Comparison of ENCODE assay signal across 7 cellular contexts in genomic region chr11:63999349-64000025, GRCh38. TPM values are rescaled to one million over a fixed set of nuclear protein-coding genes. Genes with fewer than 3 reads are reported as not detected.
DNase-seq lines count a peak whose midpoint lies in the region; ATAC-seq, FAIRE-seq and TF ChIP-seq lines count a peak whose summit lies in the region.

No MANE protein-coding gene starts in this region.

- DNase-seq in IMR-90 (no peak), H1 (ENCODE audit: low read depth in 1 of 2, low spot score in 2 of 2) (peak; percentile 46 to 87), neural crest cell (ENCODE audit: low read depth, low spot score) (peak; percentile 61), tibial artery (peak in 1 of 2 donors; percentile 77), NCI-H1436 treated with DMSO at 0.1 percent for 48 hours (lab: John Stamatoyannopoulos, UW) (no peak)
- DNase-seq in activated CD4-positive, alpha-beta memory T cell treated with anti-CD3 and anti-CD28 coated beads, Interleukin-2, amount 10 ng/mL, durations not matched to agents 7 days and 5 days: peak; percentile 42

- no peak overlapping the region for H3K9ac ChIP-seq in IMR-90 (ENCODE audit: low read depth, low read length)
- H3K9ac ChIP-seq in H1 (replicated peaks in 1 of 4; ENCODE audit: extremely low read depth in 1 of 4, low read depth in 3 of 4, low read length in 3 of 4): no peak overlapping the region; a peak in 1 of 7 replicates

- 56% methylated on average over 14 of the region's 59 CpGs; no CpG with 5 or more reads in 1 of the 2 experiments for WGBS in IMR-90 (ENCODE audit: extremely low coverage in 2 of 2, insufficient read length in 1 of 2), 2 experiments
- WGBS in H1 (ENCODE audit: extremely low coverage in 1 of 2, insufficient coverage in 1 of 2, insufficient read length in 1 of 2, insufficient replicate concordance in 2 of 2, low coverage in 1 of 2, low lambda C conversion rate in 2 of 2, missing lambda C conversion rate in 1 of 2), 2 experiments: 12% methylated on average over 8 of the region's 59 CpGs; no CpG with 5 or more reads in 1 of the 2 experiments

- H3K23ac ChIP-seq in IMR-90 (ENCODE audit: low read depth, low read length): no peak overlapping the region
- no peak overlapping the region for H3K23ac ChIP-seq in H1 (ENCODE audit: insufficient read length)

- no peak overlapping the region for H3K4me3 Mint-ChIP-seq in activated CD4-positive, alpha-beta memory T cell treated with anti-CD3 and anti-CD28 coated beads, Interleukin-2, amount 10 ng/mL, durations not matched to agents 7 days and 5 days
- no peak overlapping the region for H3K4me3 Mint-ChIP-seq in neural crest cell

- H2BK15ac ChIP-seq in IMR-90 (ENCODE audit: low read depth, low read length): no peak overlapping the region
- no peak overlapping the region for H2BK15ac ChIP-seq in H1 (ENCODE audit: low read length)

- no TSS peak for BruUV-seq in IMR-90 (replicated peaks; lab: Mats Ljungman, UMichigan)

- H3K4ac ChIP-seq in IMR-90 (ENCODE audit: low read depth, low read length) (no peak overlapping the region), H1 (replicated peaks; ENCODE audit: insufficient read length, low read depth, low read length) (no peak overlapping the region)

- H3K27ac ChIP-seq in IMR-90 (ENCODE audit: insufficient read depth, low read length) (no peak overlapping the region), H1 (ENCODE audit: low read depth, low read length) (no peak overlapping the region), tibial artery (no peak overlapping the region)

- no peaks in the 10 kb centered on the region for H3K27me3 ChIP-seq in IMR-90 (ENCODE audit: control insufficient read depth, insufficient read depth, low read length)
- H3K27me3 ChIP-seq in H1 (replicated peaks in 1 of 4; ENCODE audit: control insufficient read depth in 3 of 4, extremely low read depth in 1 of 4, insufficient read depth in 3 of 4, low read length in 3 of 4): peaks cover 5 to 33% (median 22%) of the 10 kb centered on the region in 4 experiments; a peak in 6 of 7 replicates
- H3K27me3 ChIP-seq in tibial artery: peaks cover 0 to 7% of the 10 kb centered on the region in 2 donors

- in situ Hi-C loops in IMR-90 (cut with MboI; ENCODE audit: low sequenced_read_pairs): no loop called here

- H3K4me1 ChIP-seq in IMR-90 (ENCODE audit: control insufficient read depth, insufficient read depth, low read length) (0 out of 2 replicates have a peak, but pooled peaks cover 1% of the 10 kb centered on the region), H1 (replicated peaks in 1 of 4; ENCODE audit: control insufficient read depth in 3 of 4, insufficient read depth in 4 of 4, low read length in 3 of 4) (peaks cover 2 to 23% (median 12%) of the 10 kb centered on the region in 4 experiments; a peak in 6 of 7 replicates), tibial artery (peaks cover 0 to 33% (median 22%) of the 10 kb centered on the region in 4 donors)

- peaks cover 4 to 14% of the 10 kb centered on the region in 2 experiments; a peak in 3 of 4 replicates for H3K79me1 ChIP-seq in IMR-90 (ENCODE audit: low read depth in 1 of 2, low read length in 2 of 2)
- peaks cover 7% of the 10 kb centered on the region; the same call in 1 of the 2 replicates for H3K79me1 ChIP-seq in H1 (ENCODE audit: low read depth, low read length)

- no peak overlapping the region for H2BK12ac ChIP-seq in H1 (ENCODE audit: low read depth, low read length)

- H2AK5ac ChIP-seq in IMR-90 (ENCODE audit: low read depth, low read length) (no peak overlapping the region), H1 (ENCODE audit: low read depth, low read length) (no peak overlapping the region)

- peaks cover 11% of the 10 kb centered on the region for H3K4me1 Mint-ChIP-seq in activated CD4-positive, alpha-beta memory T cell treated with anti-CD3 and anti-CD28 coated beads, Interleukin-2, amount 10 ng/mL, durations not matched to agents 7 days and 5 days
- H3K4me1 Mint-ChIP-seq in neural crest cell: peaks cover 19% of the 10 kb centered on the region

- ATAC-seq in IMR-90 (ENCODE audit: low read depth) (peak; percentile 5), HG02870 (IDR thresholded peaks at IDR 0.05; ENCODE audit: unreplicated experiment) (no peak)

- H2AK9ac ChIP-seq in IMR-90 (replicated peaks; ENCODE audit: low read depth, low read length, poor library complexity): no peak overlapping the region

- no peak for TF ChIP-seq CTCF in IMR-90 (conservative IDR thresholded peaks at IDR 0.05; ENCODE audit: low read depth, low read length)
- TF ChIP-seq CTCF in H1 (IDR thresholded peaks at IDR 0.05; ENCODE audit: control extremely low read depth in 1 of 3, insufficient read depth in 1 of 3, low read depth in 1 of 3, low read length in 3 of 3): no peak
- no peak for TF ChIP-seq CTCF in neural crest cell (conservative IDR thresholded peaks at IDR 0.05)
- no peak for TF ChIP-seq CTCF in tibial artery (IDR thresholded peaks at IDR 0.05)

- no peak for FAIRE-seq in H1 (lab: Jason Lieb, UNC)

- H4K8ac ChIP-seq in IMR-90 (ENCODE audit: low read depth in 2 of 2, low read length in 2 of 2) (no peak overlapping the region), H1 (ENCODE audit: extremely low read depth, insufficient read depth, low read length) (peak overlapping the region; percentile 59; the same call in 1 of the 2 replicates)

- no peak overlapping the region for H3K56ac ChIP-seq in IMR-90 (ENCODE audit: extremely low read depth, insufficient read depth, low read length)
- H3K56ac ChIP-seq in H1 (replicated peaks; ENCODE audit: insufficient read length, low read depth, low read length): no peak overlapping the region

- no peak for TF ChIP-seq EP300 in H1 (IDR thresholded peaks at IDR 0.05; ENCODE audit: borderline replicate concordance in 1 of 2, low read depth in 2 of 2, low read length in 2 of 2)

- peaks cover 2% of the 10 kb centered on the region for H3K27me3 Mint-ChIP-seq in activated CD4-positive, alpha-beta memory T cell treated with anti-CD3 and anti-CD28 coated beads, Interleukin-2, amount 10 ng/mL, durations not matched to agents 7 days and 5 days
- H3K27me3 Mint-ChIP-seq in neural crest cell (ENCODE audit: low read depth): peaks cover 20% of the 10 kb centered on the region

- 0 out of 2 replicates have a peak, but pooled peaks cover 3% of the 10 kb centered on the region for H3K9me1 ChIP-seq in IMR-90 (ENCODE audit: insufficient read depth, low read length)

- no peak overlapping the region for H4K91ac ChIP-seq in IMR-90 (ENCODE audit: insufficient read depth, low read depth, low read length)
- no peak overlapping the region for H4K91ac ChIP-seq in H1 (replicated peaks; ENCODE audit: insufficient read length, low read length)

- H3K36me3 ChIP-seq in IMR-90 (ENCODE audit: control insufficient read depth, insufficient read depth, low read length) (peaks cover 35% of the 10 kb centered on the region), H1 (ENCODE audit: control insufficient read depth in 2 of 4, insufficient read depth in 4 of 4, low read length in 3 of 4) (peaks cover 7 to 24% (median 14%) of the 10 kb centered on the region in 4 experiments), tibial artery (peaks cover 22 to 45% (median 42%) of the 10 kb centered on the region in 3 donors)

- POLR2A ChIA-PET in IMR-90 (lab: Charles Lee; ENCODE audit: unreplicated experiment): no interaction called here
- POLR2A ChIA-PET in activated CD4-positive, alpha-beta memory T cell treated with anti-CD3 and anti-CD28 coated beads, Interleukin-2, amount 10 ng/mL, durations not matched to agents 7 days and 5 days (lab: Charles Lee): interaction anchor here (0.9 to 2.4 kb wide), 6 partner anchors 8 to 301 kb away, joined by 3 to 11 read pairs (median 4); partner anchors contain the start of genes CATSPERZ and OTUB1
- POLR2A ChIA-PET in H1 (lab: Charles Lee; ENCODE audit: partially characterized antibody): interaction anchor here (0.7 to 5.1 kb wide), 12 partner anchors 9 to 270 kb away, joined by 3 to 46 read pairs (median 4); no protein-coding TSS in a partner anchor

- peak overlapping the region; percentile 21 for H2AFZ ChIP-seq in IMR-90 (replicated peaks; ENCODE audit: low read length, poor library complexity)
- no peak overlapping the region for H2AFZ ChIP-seq in H1 (ENCODE audit: low read length)

- CTCF ChIA-PET in IMR-90 (lab: Yijun Ruan, JAX): no interaction called here
- CTCF ChIA-PET in activated CD4-positive, alpha-beta memory T cell treated with anti-CD3 and anti-CD28 coated beads, Interleukin-2, amount 10 ng/mL, durations not matched to agents 7 days and 5 days (lab: Charles Lee): interaction anchor here (0.7 to 4.9 kb wide), 12 partner anchors 12 to 232 kb away, joined by 3 to 107 read pairs (median 4); partner anchors contain the start of gene COX8A
- CTCF ChIA-PET in H1 (lab: Charles Lee; ENCODE audit: partially characterized antibody): interaction anchor here (0.6 to 6.8 kb wide), 36 partner anchors 9 to 1113 kb away, joined by 3 to 171 read pairs (median 6); partner anchors contain the start of genes FLRT1 and STIP1

- H4K5ac ChIP-seq in IMR-90 (ENCODE audit: low read depth, low read length) (no peak overlapping the region), H1 (ENCODE audit: insufficient read length, low read depth, low read length) (no peak overlapping the region)

- H2BK120ac ChIP-seq in IMR-90 (ENCODE audit: low read depth, low read length) (no peak overlapping the region), H1 (replicated peaks; ENCODE audit: low read depth, low read length) (no peak overlapping the region)

- no peaks in the 10 kb centered on the region for H3K9me3 ChIP-seq in IMR-90 (ENCODE audit: control insufficient read depth, insufficient read depth, low read length)
- H3K9me3 ChIP-seq in H1 (ENCODE audit: insufficient read depth in 2 of 2, low read depth in 1 of 2, low read length in 1 of 2): no peaks in the 10 kb centered on the region
- no peaks in the 10 kb centered on the region for H3K9me3 ChIP-seq in tibial artery

- H4K20me1 ChIP-seq in IMR-90 (ENCODE audit: insufficient read depth, low read length) (peaks cover 23% of the 10 kb centered on the region), H1 (replicated peaks in 1 of 2; ENCODE audit: control insufficient read depth in 1 of 2, insufficient read depth in 2 of 2, low read length in 2 of 2) (peaks cover 4 to 27% of the 10 kb centered on the region in 2 experiments)

- no peak for TF ChIP-seq POLR2A in IMR-90 (IDR thresholded peaks at IDR 0.05; ENCODE audit: low read depth, low read length)
- TF ChIP-seq POLR2A in H1 (IDR thresholded peaks at IDR 0.05; ENCODE audit: control extremely low read depth in 1 of 2, low read depth in 2 of 2, low read length in 2 of 2): no peak; a peak in 1 of 3 replicates

- no peak overlapping the region for H3K27ac Mint-ChIP-seq in activated CD4-positive, alpha-beta memory T cell treated with anti-CD3 and anti-CD28 coated beads, Interleukin-2, amount 10 ng/mL, durations not matched to agents 7 days and 5 days
- H3K27ac Mint-ChIP-seq in neural crest cell (ENCODE audit: unreplicated experiment): no peak overlapping the region

- no peaks in the 10 kb centered on the region for H3K9me3 Mint-ChIP-seq in activated CD4-positive, alpha-beta memory T cell treated with anti-CD3 and anti-CD28 coated beads, Interleukin-2, amount 10 ng/mL, durations not matched to agents 7 days and 5 days
- H3K9me3 Mint-ChIP-seq in neural crest cell: no peaks in the 10 kb centered on the region

- TF ChIP-seq RAD21 in IMR-90 (IDR thresholded peaks at IDR 0.05; ENCODE audit: low read length) (no peak), H1 (IDR thresholded peaks at IDR 0.05 in 1 of 2, conservative IDR thresholded peaks at IDR 0.05 in 1 of 2; ENCODE audit: low read depth in 2 of 2, low read length in 2 of 2) (no peak)

- dilution Hi-C loops in IMR-90 (cut with HindIII; ENCODE audit: low sequenced_read_pairs, unreplicated experiment): no loop called here

- H3K14ac ChIP-seq in IMR-90 (replicated peaks; ENCODE audit: low read depth, low read length) (no peak overlapping the region), H1 (ENCODE audit: insufficient read length) (no peak overlapping the region)

- no peak overlapping the region for H3K4me3 ChIP-seq in IMR-90 (ENCODE audit: insufficient read depth, low read depth, low read length)
- H3K4me3 ChIP-seq in H1 (ENCODE audit: extremely low read depth in 1 of 4, insufficient read depth in 2 of 4, low read depth in 3 of 4, low read length in 4 of 4): peak overlapping the region; percentile 14 to 61 (median 47)
- H3K4me3 ChIP-seq in tibial artery: peak overlapping the region; percentile 5 to 47

- H3K23me2 ChIP-seq in H1 (ENCODE audit: low read depth, low read length): peaks cover 18% of the 10 kb centered on the region; the same call in 1 of the 2 replicates

- intact Hi-C loops in IMR-90 (cut with micrococcal nuclease): loop anchor here (1.0 to 10.0 kb wide), 2 partner anchors 149 to 305 kb away; partner anchors contain the start of genes CATSPERZ and ESRRA
- intact Hi-C loops in tibial artery (cut with DNase I; ENCODE audit: low total_unique reads): loop anchor here (2.0 kb wide), 1 partner anchor 149 kb away; no protein-coding TSS in a partner anchor

- peaks cover 0 to 2% of the 10 kb centered on the region in 2 experiments; a peak in 1 of 4 replicates for H3K79me2 ChIP-seq in H1 (ENCODE audit: control insufficient read depth in 1 of 2, insufficient read depth in 2 of 2, low read length in 2 of 2)

- H3K4me2 ChIP-seq in IMR-90 (ENCODE audit: low read depth, low read length) (no peak overlapping the region), H1 (ENCODE audit: insufficient read depth in 1 of 2, low read depth in 2 of 2, low read length in 2 of 2) (peak overlapping the region; percentile 70 to 98)

- H3K18ac ChIP-seq in IMR-90 (ENCODE audit: low read depth, low read length) (no peak overlapping the region), H1 (ENCODE audit: extremely low read depth, low read length) (0 out of 2 replicates have a peak overlapping the region, but pooled peaks have one; percentile 87)

- peaks cover 23% of the 10 kb centered on the region for H3K36me3 Mint-ChIP-seq in activated CD4-positive, alpha-beta memory T cell treated with anti-CD3 and anti-CD28 coated beads, Interleukin-2, amount 10 ng/mL, durations not matched to agents 7 days and 5 days (ENCODE audit: low read depth)
- H3K36me3 Mint-ChIP-seq in neural crest cell (ENCODE audit: low read depth): peaks cover 3% of the 10 kb centered on the region

- H2BK5ac ChIP-seq in IMR-90 (ENCODE audit: low read depth, low read length, poor library complexity, severe bottlenecking) (no peak overlapping the region), H1 (ENCODE audit: low read depth, low read length) (no peak overlapping the region)

- H2BK20ac ChIP-seq in IMR-90 (ENCODE audit: low read depth, low read length): no peak overlapping the region
- H2BK20ac ChIP-seq in H1 (ENCODE audit: low read length): no peak overlapping the region

RNA-seq across cellular contexts. Expression of gene OTUB1, which starts 13.2 kb away (rescaled TPM):
- total RNA-seq in IMR-90 (2012; rRNA removed): 53.6 and 69.0 TPM in 2 replicates
- polyA plus RNA-seq in IMR-90 (2012; rRNA removed): 168 and 184 TPM in 2 replicates
- 107 and 174 TPM in 2 replicates for polyA plus RNA-seq in IMR-90 (2012; cell fraction: cytosol; rRNA removed)
- 310 and 475 TPM in 2 replicates for polyA plus RNA-seq in IMR-90 (2012; cell fraction: nucleus; rRNA removed; ENCODE audit: low replicate concordance)
- total RNA-seq in activated CD4-positive, alpha-beta memory T cell treated with anti-CD3 and anti-CD28 coated beads, Interleukin-2, amount 10 ng/mL, durations not matched to agents 7 days and 5 days: 10 to 100 TPM; 86.8 to 93.6 TPM
- 110 and 112 TPM in 2 replicates for total RNA-seq in H1 (2021; fragmentation: NEBNext Ultra II Directional; extraction: Animal tissue kit (Norgen Biotek cat#: 25700))
- 274 and 348 TPM in 2 replicates for polyA plus RNA-seq in H1 (2011; rRNA removed)
- 214 TPM for polyA plus RNA-seq in H1 (2011; cell fraction: cytosol; rRNA removed)
- polyA plus RNA-seq in H1 (2011; cell fraction: nucleus; rRNA removed): 408 TPM
- 116 to 162 TPM (median 150 TPM) in 4 replicates for polyA plus RNA-seq in H1 (2012, experiment 1 of 2)
- polyA plus RNA-seq in H1 (2012, experiment 2 of 2): 177 TPM
- 88.3 TPM for polyA plus RNA-seq in H1 (2013, experiment 1 of 2)
- 81.7 TPM for polyA plus RNA-seq in H1 (2013, experiment 2 of 2)
- 105 and 113 TPM in 2 replicates for polyA minus RNA-seq in H1 (2011; rRNA and poly(A)+ RNA removed)
- polyA minus RNA-seq in H1 (2011; cell fraction: cytosol; rRNA and poly(A)+ RNA removed): 71.3 TPM
- polyA minus RNA-seq in H1 (2011; cell fraction: nucleus; rRNA and poly(A)+ RNA removed): 57.0 TPM
- total RNA-seq in neural crest cell: 122 and 124 TPM in 2 replicates

RNA-seq across cellular contexts. Expression of gene COX8A, which starts 25.1 kb away (rescaled TPM):
- total RNA-seq in IMR-90 (2012; rRNA removed): 250 and 315 TPM in 2 replicates
- polyA plus RNA-seq in IMR-90 (2012; rRNA removed): 598 and 701 TPM in 2 replicates
- polyA plus RNA-seq in IMR-90 (2012; cell fraction: cytosol; rRNA removed): 770 and 1,094 TPM in 2 replicates
- 142 and 372 TPM in 2 replicates for polyA plus RNA-seq in IMR-90 (2012; cell fraction: nucleus; rRNA removed; ENCODE audit: low replicate concordance)
- 100 to 1,000 TPM; 506 to 527 TPM for total RNA-seq in activated CD4-positive, alpha-beta memory T cell treated with anti-CD3 and anti-CD28 coated beads, Interleukin-2, amount 10 ng/mL, durations not matched to agents 7 days and 5 days
- total RNA-seq in H1 (2021; fragmentation: NEBNext Ultra II Directional; extraction: Animal tissue kit (Norgen Biotek cat#: 25700)): 365 and 413 TPM in 2 replicates
- polyA plus RNA-seq in H1 (2011; rRNA removed): 1,720 and 2,058 TPM in 2 replicates
- 801 TPM for polyA plus RNA-seq in H1 (2011; cell fraction: cytosol; rRNA removed)
- polyA plus RNA-seq in H1 (2011; cell fraction: nucleus; rRNA removed): 895 TPM
- 439 to 800 TPM (median 741 TPM) in 4 replicates for polyA plus RNA-seq in H1 (2012, experiment 1 of 2)
- polyA plus RNA-seq in H1 (2012, experiment 2 of 2): 1,693 TPM
- 891 TPM for polyA plus RNA-seq in H1 (2013, experiment 1 of 2)
- 816 TPM for polyA plus RNA-seq in H1 (2013, experiment 2 of 2)
- polyA minus RNA-seq in H1 (2011; rRNA and poly(A)+ RNA removed): 145 and 160 TPM in 2 replicates
- 241 TPM for polyA minus RNA-seq in H1 (2011; cell fraction: cytosol; rRNA and poly(A)+ RNA removed)
- 152 TPM for polyA minus RNA-seq in H1 (2011; cell fraction: nucleus; rRNA and poly(A)+ RNA removed)
- 349 and 389 TPM in 2 replicates for total RNA-seq in neural crest cell

RNA-seq across cellular contexts. Expression of gene FLRT1, which starts 36.2 kb away (rescaled TPM):
- under 0.01 TPM in 2 replicates for total RNA-seq in IMR-90 (2012; rRNA removed)
- polyA plus RNA-seq in IMR-90 (2012; rRNA removed): 0.07 TPM in 1 of 2 replicates, not detected in the other
- 0.08 TPM in 1 of 2 replicates, not detected in the other for polyA plus RNA-seq in IMR-90 (2012; cell fraction: cytosol; rRNA removed)
- polyA plus RNA-seq in IMR-90 (2012; cell fraction: nucleus; rRNA removed; ENCODE audit: low replicate concordance): 0.02 and 0.05 TPM in 2 replicates
- under 1 TPM; 0.05 to 0.23 TPM for total RNA-seq in activated CD4-positive, alpha-beta memory T cell treated with anti-CD3 and anti-CD28 coated beads, Interleukin-2, amount 10 ng/mL, durations not matched to agents 7 days and 5 days
- total RNA-seq in H1 (2021; fragmentation: NEBNext Ultra II Directional; extraction: Animal tissue kit (Norgen Biotek cat#: 25700)): 0.28 and 0.42 TPM in 2 replicates
- 0.14 and 0.20 TPM in 2 replicates for polyA plus RNA-seq in H1 (2011; rRNA removed)
- 0.10 TPM for polyA plus RNA-seq in H1 (2011; cell fraction: cytosol; rRNA removed)
- 0.19 TPM for polyA plus RNA-seq in H1 (2011; cell fraction: nucleus; rRNA removed)
- 0.30 to 0.89 TPM (median 0.74 TPM) in 4 replicates for polyA plus RNA-seq in H1 (2012, experiment 1 of 2)
- 0.17 TPM for polyA plus RNA-seq in H1 (2012, experiment 2 of 2)
- 0.61 TPM for polyA plus RNA-seq in H1 (2013, experiment 1 of 2)
- 0.59 TPM for polyA plus RNA-seq in H1 (2013, experiment 2 of 2)
- polyA minus RNA-seq in H1 (2011; rRNA and poly(A)+ RNA removed): 0.16 and 0.20 TPM in 2 replicates
- polyA minus RNA-seq in H1 (2011; cell fraction: cytosol; rRNA and poly(A)+ RNA removed): 0.29 TPM
- not detected for polyA minus RNA-seq in H1 (2011; cell fraction: nucleus; rRNA and poly(A)+ RNA removed)
- 2.4 and 3.0 TPM in 2 replicates for total RNA-seq in neural crest cell

Comparison
In these comparisons a context has a peak if more than half of its experiments do, and no peak if none do; other contexts are left out.
1. DNase-seq: peak in activated CD4-positive, alpha-beta memory T cell treated with anti-CD3 and anti-CD28 coated beads, Interleukin-2, amount 10 ng/mL, durations not matched to agents 7 days and 5 days (single experiment), H1 (2 of 2) and neural crest cell (single experiment); none in IMR-90 (single experiment) and NCI-H1436 treated with DMSO at 0.1 percent for 48 hours (single experiment).